21 cellular contexts compared by ENCODE assay signal in genomic region chr4:132827522-132827921, GRCh38.
DNase-seq lines count a peak whose midpoint lies in the region; ATAC-seq and TF ChIP-seq lines count a peak whose summit lies in the region.
"Had no signal": no experiment of that assay in that cellular context is flagged by ENCODE, and none has a peak within 500 bp of the region (broad histone marks: within the 10 kb centered on the region; RNA-seq: fewer than 3 reads in every experiment).

No MANE protein-coding gene starts in this region.

- H3K9me3 ChIP-seq in A673 (ENCODE audit: low read depth, low read length, poor library complexity, severe bottlenecking) (no peaks in the 10 kb centered on the region), tibial artery (no peaks in the 10 kb centered on the region)
- H3K9me3 ChIP-seq: adrenal gland; BLaER1 treated with 17β-estradiol and CSF1 and Interleukin-3, amounts not matched to agents 10 nM and 100 nM; prostate gland; tibial nerve had no signal

- H3K27me3 ChIP-seq in A673 (replicated peaks; ENCODE audit: insufficient read depth, low read depth, low read length, poor library complexity) = no peaks in the 10 kb centered on the region
- no peaks in the 10 kb centered on the region for H3K27me3 ChIP-seq in tibial artery
- H3K27me3 ChIP-seq: adrenal gland; BLaER1 treated with 17β-estradiol and CSF1 and Interleukin-3, amounts not matched to agents 10 nM and 100 nM; foreskin keratinocyte; tibial nerve had no signal

- H3K27ac ChIP-seq in A673 (ENCODE audit: low read depth, low read length, poor library complexity, severe bottlenecking) (no peak overlapping the region), tibial artery (no peak overlapping the region)
- H3K27ac ChIP-seq: adrenal gland; BLaER1 treated with 17β-estradiol and CSF1 and Interleukin-3, amounts not matched to agents 10 nM and 100 nM; foreskin keratinocyte; prostate gland; SK-N-MC; tibial nerve had no signal

- H3K4me3 ChIP-seq in A673 (ENCODE audit: low read depth, low read length, poor library complexity, severe bottlenecking) (no peak overlapping the region), tibial artery (no peak overlapping the region)
- H3K4me3 ChIP-seq: adrenal gland; BLaER1 treated with 17β-estradiol and CSF1 and Interleukin-3, amounts not matched to agents 10 nM and 100 nM; prostate gland; SK-N-MC; tibial nerve had no signal

- CTCF ChIA-PET in A673 (lab: Charles Lee) = no interaction called here

- no peak overlapping the region for H3K27ac Mint-ChIP-seq in osteocyte (ENCODE audit: unreplicated experiment)
- H3K27ac Mint-ChIP-seq: stimulated activated effector memory CD8-positive, alpha-beta T cell treated with anti-CD3 and anti-CD28 coated beads, Interleukin-12 subunit alpha, Interleukin-12 subunit beta, amount 100 ng/mL, for 72 hours had no signal

- no peak overlapping the region for H3K4me3 Mint-ChIP-seq in osteocyte (ENCODE audit: unreplicated experiment)
- H3K4me3 Mint-ChIP-seq: central memory CD8-positive, alpha-beta T cell; stimulated activated effector memory CD8-positive, alpha-beta T cell treated with anti-CD3 and anti-CD28 coated beads, Interleukin-12 subunit alpha, Interleukin-12 subunit beta, amount 100 ng/mL, for 72 hours had no signal

- POLR2A ChIA-PET in A673 (lab: Charles Lee; ENCODE audit: low non-redundant PET) = no interaction called here

- peak; percentile 16 for DNase-seq in A673 (ENCODE audit: low spot score)
- peak; percentile 2 for DNase-seq in HT1080 (ENCODE audit: low read depth)
- DNase-seq in amniotic stem cell (lab: John Stamatoyannopoulos, UW) = no peak
- DNase-seq in tibial artery = no peak
- no peak for DNase-seq in osteocyte (ENCODE audit: extremely low spot score, unreplicated experiment)
- DNase-seq: 8988T; activated CD4-positive, alpha-beta T cell treated with anti-CD3 and anti-CD28 coated beads, Interleukin-2, amount 50 U/mL, for 48 hours; adrenal gland; NCI-H1694 treated with DMSO at 0.1 percent for 48 hours; NCI-H510A; PC-3 had no signal

- no peaks in the 10 kb centered on the region for H3K36me3 Mint-ChIP-seq in osteocyte (ENCODE audit: unreplicated experiment)
- H3K36me3 Mint-ChIP-seq: stimulated activated effector memory CD8-positive, alpha-beta T cell treated with anti-CD3 and anti-CD28 coated beads, Interleukin-12 subunit alpha, Interleukin-12 subunit beta, amount 100 ng/mL, for 72 hours had no signal

- no peak for TF ChIP-seq CTCF in A673 (conservative IDR thresholded peaks at IDR 0.05; ENCODE audit: low read depth, low read length)
- TF ChIP-seq CTCF in tibial artery (IDR thresholded peaks at IDR 0.05) = no peak
- no peak for TF ChIP-seq CTCF in osteocyte (IDR thresholded peaks at IDR 0.05)

- ATAC-seq in GM19463 (IDR thresholded peaks at IDR 0.05; ENCODE audit: unreplicated experiment) (peak; percentile 72), HG02938 (IDR thresholded peaks at IDR 0.05; ENCODE audit: unreplicated experiment) (peak; percentile 94), GM19455 (IDR thresholded peaks at IDR 0.05; ENCODE audit: unreplicated experiment) (no peak)
- ATAC-seq: foreskin keratinocyte; PC-3; stimulated activated effector memory CD8-positive, alpha-beta T cell treated with anti-CD3 and anti-CD28 coated beads, Interleukin-12 subunit alpha, Interleukin-12 subunit beta, amount 100 ng/mL, for 72 hours had no signal

- peaks cover 5% of the 10 kb centered on the region for H3K9me3 Mint-ChIP-seq in osteocyte (ENCODE audit: unreplicated experiment)

- H3K27me3 Mint-ChIP-seq in osteocyte (ENCODE audit: unreplicated experiment) = no peaks in the 10 kb centered on the region
- H3K27me3 Mint-ChIP-seq: central memory CD8-positive, alpha-beta T cell had no signal

- no TSS peak for BruUV-seq in A673 (replicated peaks; lab: Mats Ljungman, UMichigan)

- H3K4me1 ChIP-seq in A673 (ENCODE audit: insufficient read depth, low read length, poor library complexity, severe bottlenecking) (no peaks in the 10 kb centered on the region), tibial artery (no peaks in the 10 kb centered on the region)
- H3K4me1 ChIP-seq: adrenal gland, foreskin keratinocyte, prostate gland, tibial nerve had no signal

- H3K36me3 ChIP-seq in A673 (ENCODE audit: insufficient read depth, low read length, poor library complexity, severe bottlenecking) (no peaks in the 10 kb centered on the region), tibial artery (no peaks in the 10 kb centered on the region)
- H3K36me3 ChIP-seq: adrenal gland; BLaER1 treated with 17β-estradiol and CSF1 and Interleukin-3, amounts not matched to agents 10 nM and 100 nM; prostate gland; tibial nerve had no signal

- no peaks in the 10 kb centered on the region for H3K4me1 Mint-ChIP-seq in osteocyte (ENCODE audit: unreplicated experiment)
- H3K4me1 Mint-ChIP-seq: central memory CD8-positive, alpha-beta T cell; stimulated activated effector memory CD8-positive, alpha-beta T cell treated with anti-CD3 and anti-CD28 coated beads, Interleukin-12 subunit alpha, Interleukin-12 subunit beta, amount 100 ng/mL, for 72 hours had no signal

- intact Hi-C loops in A673 (cut with micrococcal nuclease; ENCODE audit: unreplicated experiment) = no loop called here
- intact Hi-C loops in tibial artery (cut with DNase I; ENCODE audit: low total_unique reads) = no loop called here

Comparison
In these comparisons a context has a peak if more than half of its experiments do, and no peak if none do; other contexts are left out.
1. DNase-seq: peak in A673 (single experiment) and HT1080 (single experiment); none in amniotic stem cell (single experiment), tibial artery (0 of 2) and osteocyte (single experiment).